12 cellular contexts compared by ENCODE assay signal in the genomic region with DNA sequence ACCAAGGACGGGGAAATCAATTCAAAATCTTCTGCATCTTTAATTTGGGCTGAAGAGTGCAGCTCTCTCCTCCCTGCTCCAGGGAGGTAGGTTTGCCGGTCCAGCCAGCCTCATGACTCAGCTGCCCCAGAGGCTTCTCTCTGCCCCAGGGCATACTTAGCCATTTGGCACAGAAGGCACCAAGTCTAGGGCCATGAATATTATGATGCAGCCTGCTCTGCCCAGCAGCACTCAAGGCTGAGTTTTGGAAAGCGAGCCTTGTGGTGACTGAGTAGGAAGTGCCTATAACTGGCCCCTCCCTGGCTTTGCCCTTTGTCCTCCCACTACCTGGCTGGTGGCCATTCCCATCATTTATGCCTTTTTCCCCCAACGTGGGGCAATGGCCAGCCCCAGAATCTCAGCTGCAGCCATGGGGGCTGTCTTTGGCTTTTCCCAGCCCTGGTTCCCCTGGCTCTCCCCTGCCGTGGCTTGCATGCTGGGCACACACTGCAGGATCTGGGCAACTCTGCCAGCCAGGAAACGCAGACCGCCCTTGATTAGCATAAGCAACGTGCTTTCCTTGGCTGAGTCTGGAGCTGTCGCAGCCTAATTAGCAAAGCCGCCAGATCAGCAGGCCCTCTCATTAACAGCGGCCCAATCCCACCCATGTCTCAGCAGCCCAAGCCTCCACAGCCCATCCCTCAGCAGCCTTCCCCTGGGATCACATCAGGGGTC.
A peak's percentile ranks its signal among the peaks of the same experiment; 100 is the strongest.
DNase-seq lines count a peak whose midpoint lies in the region; ATAC-seq and TF ChIP-seq lines count a peak whose summit lies in the region.
"Had no signal": no experiment of that assay in that cellular context is flagged by ENCODE, and none has a peak within 500 bp of the region (broad histone marks: within the 10 kb centered on the region; RNA-seq: fewer than 3 reads in every experiment).

No MANE protein-coding gene starts in this region.

- H3K4me1 Mint-ChIP-seq in H9, result peaks cover 23 to 26% of the 10 kb centered on the region in 2 experiments

- H4K91ac ChIP-seq in H9 (ENCODE audit: insufficient read length, low read depth, low read length), result no peak overlapping the region

- H3K36me3 Mint-ChIP-seq in H9 (ENCODE audit: insufficient read depth in 1 of 3, low read depth in 3 of 3), result no peaks in the 10 kb centered on the region

- H3K4me3 Mint-ChIP-seq in H9, result no peak overlapping the region; a peak in 1 of 5 replicates

- H2BK15ac ChIP-seq in H9 (ENCODE audit: low read depth, low read length), result no peak overlapping the region

- in situ Hi-C loops in mammary epithelial cell (cut with MboI; ENCODE audit: low sequenced_read_pairs in 2 of 2), result no loop called here

- H3T11ph ChIP-seq in H9 (ENCODE audit: low read length), result no peak overlapping the region

- no peaks in the 10 kb centered on the region; the same call in 1 of the 2 replicates for H3K27me3 Mint-ChIP-seq in H9 (ENCODE audit: low read depth)

- H3K27ac Mint-ChIP-seq in H9, result peak overlapping the region in 2 of 3 experiments; percentile 32 to 57; a peak in 2 of 7 replicates

- H3K79me2 ChIP-seq in H9 (ENCODE audit: insufficient read depth, low read length), result no peaks in the 10 kb centered on the region
- no peaks in the 10 kb centered on the region for H3K79me2 ChIP-seq in mammary epithelial cell (ENCODE audit: insufficient read depth, low read length)

- H3K4me2 ChIP-seq in H9 (ENCODE audit: insufficient read depth, insufficient read length, low read length) (no peak overlapping the region), mammary epithelial cell (ENCODE audit: insufficient read depth, low read depth, low read length) (no peak overlapping the region)

- no peak overlapping the region for H2BK12ac ChIP-seq in H9 (ENCODE audit: insufficient read length, low read depth, low read length)

- no peak overlapping the region for H2BK5ac ChIP-seq in H9 (ENCODE audit: insufficient read length, low read length)

- H3K36me3 ChIP-seq in A673 (ENCODE audit: insufficient read depth, low read length, poor library complexity, severe bottlenecking) (no peaks in the 10 kb centered on the region), mammary epithelial cell (ENCODE audit: insufficient read depth, low read length) (no peaks in the 10 kb centered on the region), mucosa of descending colon (ENCODE audit: low read depth) (no peaks in the 10 kb centered on the region)
- H3K36me3 ChIP-seq: vagina had no signal

- H3K9ac ChIP-seq in H9 (ENCODE audit: extremely low read depth, insufficient read length, low read length) (no peak overlapping the region), mammary epithelial cell (ENCODE audit: insufficient read depth, low read length) (no peak overlapping the region)

- no peak overlapping the region for H3K23ac ChIP-seq in H9 (ENCODE audit: insufficient read length, low read depth, low read length)

- no peak overlapping the region for H2AK5ac ChIP-seq in H9 (ENCODE audit: insufficient read length, low read length)

- H3K4me1 ChIP-seq in A673 (ENCODE audit: insufficient read depth, low read length, poor library complexity, severe bottlenecking), result peaks cover 16% of the 10 kb centered on the region
- no peaks in the 10 kb centered on the region for H3K4me1 ChIP-seq in H9 (ENCODE audit: insufficient read depth, low read length)
- H3K4me1 ChIP-seq in mammary epithelial cell (ENCODE audit: insufficient read depth, low read length), result peaks cover 31% of the 10 kb centered on the region
- H3K4me1 ChIP-seq in mucosa of descending colon (ENCODE audit: low read depth), result no peaks in the 10 kb centered on the region

- no peak overlapping the region for H4K8ac ChIP-seq in H9 (replicated peaks; ENCODE audit: insufficient read length, low read depth, low read length)

- no CpG with 5 or more reads among the region's 11 CpGs for whole genome bisulfite sequencing in H9 (ENCODE audit: extremely low coverage, insufficient read length, low lambda C conversion rate)
- WGBS in mammary epithelial cell (ENCODE audit: low coverage, missing lambda C conversion rate), result 26% methylated on average over 11 of the region's 11 CpGs

- CTCF ChIA-PET in A673 (lab: Charles Lee) (no interaction called here), mammary epithelial cell (lab: Charles Lee; ENCODE audit: low non-redundant PET) (no interaction called here)

- dilution Hi-C loops in mammary epithelial cell (cut with HindIII; ENCODE audit: low sequenced_read_pairs), result loop anchor here (5.0 kb wide), 1 partner anchor 57 kb away; no protein-coding TSS in a partner anchor

- H2AFZ ChIP-seq in H9 (ENCODE audit: low read length) (no peak overlapping the region), mammary epithelial cell (ENCODE audit: low read depth, low read length) (peak overlapping the region; percentile 11)

- DNase-seq in A673 (ENCODE audit: low spot score) (peak; percentile 79), H9 (peak; percentile 44), mammary epithelial cell (no peak), mucosa of descending colon (peak in 2 of 3 donors; percentile 34 to 35), HuH-7 (ENCODE audit: low spot score) (no peak)
- DNase-seq in activated CD8-positive, alpha-beta memory T cell treated with anti-CD3 and anti-CD28 coated beads, Interleukin-2, amount 50 U/mL, for 48 hours, result no peak
- DNase-seq: activated CD4-positive, alpha-beta T cell treated with anti-CD3 and anti-CD28 coated beads for 4 hours; NK-92 treated with Interleukin-12 subunit alpha and Interleukin-12 subunit beta, amount 100 ng/mL, for 24 hours had no signal

- BruUV-seq in A673 (replicated peaks; lab: Mats Ljungman, UMichigan) (no TSS peak), mammary epithelial cell (replicated peaks; lab: Mats Ljungman, UMichigan) (no TSS peak)

- TF ChIP-seq CTCF in A673 (conservative IDR thresholded peaks at IDR 0.05; ENCODE audit: low read depth, low read length), result no peak
- no peak for TF ChIP-seq CTCF in H9 (conservative IDR thresholded peaks at IDR 0.05)
- no peak for TF ChIP-seq CTCF in mammary epithelial cell (conservative IDR thresholded peaks at IDR 0.05 in 1 of 2, IDR thresholded peaks at IDR 0.05 in 1 of 2; ENCODE audit: extremely low read depth in 1 of 2, insufficient read depth in 1 of 2, low read depth in 1 of 2, low read length in 2 of 2)
- no peak for TF ChIP-seq CTCF in mucosa of descending colon (IDR thresholded peaks at IDR 0.05)

- H3K4ac ChIP-seq in H9 (ENCODE audit: low read depth, low read length), result no peak overlapping the region

- ATAC-seq in mucosa of descending colon (peak; percentile 90), GM21576 (IDR thresholded peaks at IDR 0.05; ENCODE audit: unreplicated experiment) (no peak), GM19397 (IDR thresholded peaks at IDR 0.05; ENCODE audit: unreplicated experiment) (no peak)

- no peak overlapping the region for H3K18ac ChIP-seq in H9 (ENCODE audit: insufficient read length, low read depth, low read length)

- no peaks in the 10 kb centered on the region for H3K27me3 ChIP-seq in A673 (replicated peaks; ENCODE audit: insufficient read depth, low read depth, low read length, poor library complexity)
- H3K27me3 ChIP-seq in H9 (ENCODE audit: insufficient read depth, low read length), result no peaks in the 10 kb centered on the region
- no peaks in the 10 kb centered on the region for H3K27me3 ChIP-seq in mammary epithelial cell (ENCODE audit: insufficient read depth, low read length)
- H3K27me3 ChIP-seq: vagina had no signal

- no peak overlapping the region; the same call in 1 of the 2 replicates for H3K14ac ChIP-seq in H9 (ENCODE audit: insufficient read depth, low read length)

- H4K5ac ChIP-seq in H9 (ENCODE audit: insufficient read length, low read depth, low read length), result no peak overlapping the region

- no peaks in the 10 kb centered on the region; a peak in 1 of 5 replicates for H3K9me3 Mint-ChIP-seq in H9

- H3K9me3 ChIP-seq in A673 (ENCODE audit: low read depth, low read length, poor library complexity, severe bottlenecking), result no peaks in the 10 kb centered on the region
- H3K9me3 ChIP-seq in H9 (ENCODE audit: control insufficient read depth, low read depth, low read length), result no peaks in the 10 kb centered on the region
- H3K9me3 ChIP-seq in mammary epithelial cell (replicated peaks; ENCODE audit: insufficient read depth, low read length), result no peaks in the 10 kb centered on the region
- H3K9me3 ChIP-seq in mucosa of descending colon, result no peaks in the 10 kb centered on the region
- H3K9me3 ChIP-seq: vagina had no signal

- H4K20me1 ChIP-seq in H9 (ENCODE audit: control insufficient read depth, insufficient read depth, insufficient read length) (no peaks in the 10 kb centered on the region), mammary epithelial cell (ENCODE audit: insufficient read depth, low read length) (no peaks in the 10 kb centered on the region)

- H3K27ac ChIP-seq in A673 (ENCODE audit: low read depth, low read length, poor library complexity, severe bottlenecking) (no peak overlapping the region), H9 (ENCODE audit: insufficient read length, low read depth, low read length) (no peak overlapping the region), mammary epithelial cell (ENCODE audit: insufficient read depth, low read depth, low read length) (no peak overlapping the region)
- H3K27ac ChIP-seq: C4-2B, vagina had no signal

- no peak overlapping the region for H2BK20ac ChIP-seq in H9 (ENCODE audit: low read depth, low read length, poor library complexity, severe bottlenecking)

- intact Hi-C loops in A673 (cut with micrococcal nuclease; ENCODE audit: unreplicated experiment) (no loop called here), mammary epithelial cell (cut with micrococcal nuclease) (no loop called here), mucosa of descending colon (cut with DNase I, micrococcal nuclease) (no loop called here)

- H2BK120ac ChIP-seq in H9 (ENCODE audit: low read depth, low read length, poor library complexity, severe bottlenecking), result no peak overlapping the region

- H3K4me3 ChIP-seq in A673 (ENCODE audit: low read depth, low read length, poor library complexity, severe bottlenecking), result no peak overlapping the region
- H3K4me3 ChIP-seq in mammary epithelial cell (replicated peaks in 1 of 3; ENCODE audit: insufficient read depth in 1 of 3, low read depth in 2 of 3, low read length in 3 of 3), result no peak overlapping the region
- H3K4me3 ChIP-seq in mucosa of descending colon, result no peak overlapping the region
- H3K4me3 ChIP-seq: vagina had no signal

- H3K56ac ChIP-seq in H9 (ENCODE audit: insufficient read length, low read depth, low read length), result no peak overlapping the region

- no peaks in the 10 kb centered on the region for H3K23me2 ChIP-seq in H9 (ENCODE audit: insufficient read length, low read depth, low read length, poor library complexity, severe bottlenecking)

- no peaks in the 10 kb centered on the region for H3K79me1 ChIP-seq in H9 (ENCODE audit: insufficient read depth, low read depth, low read length, poor library complexity, severe bottlenecking)

- POLR2A ChIA-PET in A673 (lab: Charles Lee; ENCODE audit: low non-redundant PET), result interaction anchor here (0.5 to 0.6 kb wide), 2 partner anchors 9 to 234 kb away, joined by 3 read pairs; no protein-coding TSS in a partner anchor

Comparison
In these comparisons a context has a peak if more than half of its experiments do, and no peak if none do; other contexts are left out.
1. DNase-seq: peak in A673 (single experiment), H9 (single experiment) and mucosa of descending colon (2 of 3); none in mammary epithelial cell (single experiment), HuH-7 (single experiment) and activated CD8-positive, alpha-beta memory T cell treated with anti-CD3 and anti-CD28 coated beads, Interleukin-2, amount 50 U/mL, for 48 hours (single experiment).